ENCODE assay signal across 8 cellular contexts in the genomic region with DNA sequence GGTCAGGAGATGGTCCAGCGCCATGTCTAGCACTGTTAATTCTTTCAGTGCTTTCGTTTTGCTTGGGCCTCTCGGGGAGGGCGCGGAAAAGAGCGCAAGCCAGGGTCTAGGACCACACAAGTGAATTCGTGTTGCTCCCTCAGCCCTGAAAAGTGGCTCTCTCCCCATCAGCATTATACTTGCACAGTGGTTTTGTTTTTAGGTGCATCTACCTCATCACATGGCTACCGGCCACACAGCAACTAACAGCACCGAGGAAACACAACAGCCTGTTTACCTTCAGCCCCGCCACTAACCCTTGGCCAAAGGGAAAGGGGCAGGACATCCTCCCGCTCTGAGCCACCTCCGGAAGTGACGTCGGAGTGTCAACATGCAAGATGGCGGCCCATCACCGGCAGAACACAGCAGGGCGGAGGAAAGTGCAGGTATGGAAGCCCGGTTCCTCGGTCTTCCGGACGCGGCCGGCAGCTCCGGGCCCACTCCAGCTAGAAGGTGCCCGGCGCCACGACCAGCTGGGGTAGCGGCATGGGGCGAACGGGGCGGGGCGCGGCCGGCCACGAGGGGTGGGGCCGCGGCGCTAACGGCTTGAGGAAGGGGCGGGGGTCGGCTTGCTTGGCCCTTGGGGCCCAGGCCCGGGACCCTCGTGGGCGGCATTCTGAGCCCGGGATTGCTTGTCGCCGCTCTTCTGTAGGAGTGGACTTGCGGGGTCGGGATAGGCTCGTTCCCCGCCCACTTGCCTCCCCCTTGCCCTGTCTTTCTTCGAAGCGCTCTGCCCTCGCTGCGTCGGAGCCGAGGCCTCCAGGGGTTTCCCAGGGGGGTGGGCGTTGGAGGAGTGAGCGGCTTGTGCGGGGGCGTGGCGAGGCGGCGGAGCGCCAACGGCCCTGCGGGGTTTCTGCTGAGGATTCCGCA. TPM values are rescaled to one million over a fixed set of nuclear protein-coding genes. Genes with fewer than 3 reads are reported as not detected.
DNase-seq lines count a peak whose midpoint lies in the region; ATAC-seq, FAIRE-seq and TF ChIP-seq lines count a peak whose summit lies in the region.

A gene (minus strand): TSS at position 296 of the 909 bp plus-strand sequence. CDS start 101,582 bp downstream, outside the sequence.
A gene (plus strand): TSS at position 368 of the 909 bp plus-strand sequence. CDS start 10 bp downstream, at position 378.

- peak; percentile 85 for TF ChIP-seq POLR2A in H54 (IDR thresholded peaks at IDR 0.05; ENCODE audit: low read depth, low read length)

- peak within 1 kb of the TSS; percentile 81 for H3K4me3 ChIP-seq in fibroblast of the aortic adventitia (ENCODE audit: low read depth, low read length)

- H3K4me1 Mint-ChIP-seq in natural killer cell treated with Interleukin-12 subunit alpha and Interleukin-12 subunit beta and Interleukin-15 and Interleukin-18, amount 100 ng/mL, for 72 hours (ENCODE audit: low read depth in 2 of 2) = peaks cover 16 to 32% of the 10 kb centered on the region in 2 donors

- peak within 1 kb of the TSS; percentile 98 for H3K4me3 Mint-ChIP-seq in natural killer cell treated with Interleukin-12 subunit alpha and Interleukin-12 subunit beta and Interleukin-15 and Interleukin-18, amount 100 ng/mL, for 72 hours

- POLR2A ChIA-PET in RWPE1 (lab: Yijun Ruan, JAX; ENCODE audit: low non-redundant PET) = no interaction called here

- H3K27ac Mint-ChIP-seq in natural killer cell treated with Interleukin-12 subunit alpha and Interleukin-12 subunit beta and Interleukin-15 and Interleukin-18, amount 100 ng/mL, for 72 hours = peak within 1 kb of the TSS; percentile 95 to 98

- ATAC-seq in natural killer cell treated with Interleukin-12 subunit alpha and Interleukin-12 subunit beta and Interleukin-15 and Interleukin-18, amount 100 ng/mL, for 72 hours = peak; percentile 98

- H3K27me3 Mint-ChIP-seq in natural killer cell treated with Interleukin-12 subunit alpha and Interleukin-12 subunit beta and Interleukin-15 and Interleukin-18, amount 100 ng/mL, for 72 hours = no peaks in the 10 kb centered on the region

- CTCF ChIA-PET in RWPE1 (lab: Yijun Ruan, JAX) = no interaction called here

- DNase-seq in ELF-1 (ENCODE audit: low read depth, low spot score) (peak; percentile 95), H54 (ENCODE audit: insufficient read length, low spot score) (peak; percentile 77), LoVo (ENCODE audit: low spot score) (peak; percentile 92), RWPE1 (ENCODE audit: low spot score) (peak; percentile 85), fibroblast of the aortic adventitia (ENCODE audit: low read depth) (peak; percentile 90)
- DNase-seq in activated effector memory CD4-positive, alpha-beta T cell treated with Interleukin-2 at 50 U/mL for 16 hours = peak; percentile 87
- peak; percentile 93 for DNase-seq in natural killer cell treated with Interleukin-12 subunit alpha and Interleukin-12 subunit beta and Interleukin-15 and Interleukin-18, amount 100 ng/mL, for 72 hours (ENCODE audit: low spot score)
- DNase-seq in stimulated activated naive CD4-positive, alpha-beta T cell treated with Interleukin-2 at 50 U/mL for 16 hours (lab: John Stamatoyannopoulos, UW) = peak; percentile 93

- peak; percentile 99 for FAIRE-seq in H54 (lab: Jason Lieb, UNC)

- H3K36me3 Mint-ChIP-seq in natural killer cell treated with Interleukin-12 subunit alpha and Interleukin-12 subunit beta and Interleukin-15 and Interleukin-18, amount 100 ng/mL, for 72 hours = no peaks in the 10 kb centered on the region

- H3K27ac ChIP-seq in RWPE1 = peak within 1 kb of the TSS; percentile 75

- no peak for TF ChIP-seq CTCF in RWPE1 (conservative IDR thresholded peaks at IDR 0.05; ENCODE audit: low read depth)
- no peak for TF ChIP-seq CTCF in fibroblast of the aortic adventitia (IDR thresholded peaks at IDR 0.05; ENCODE audit: insufficient read depth, low read length)

- no peaks in the 10 kb centered on the region for H3K9me3 Mint-ChIP-seq in natural killer cell treated with Interleukin-12 subunit alpha and Interleukin-12 subunit beta and Interleukin-15 and Interleukin-18, amount 100 ng/mL, for 72 hours

RNA-seq across cellular contexts. Expression of the first gene that starts in this region (rescaled TPM):
- under 0.01 and 0.25 TPM in 2 replicates for total RNA-seq in fibroblast of the aortic adventitia (ENCODE audit: low replicate concordance)
- under 1 TPM; 0.05 to 0.14 TPM for total RNA-seq in natural killer cell treated with Interleukin-12 subunit alpha and Interleukin-12 subunit beta and Interleukin-15 and Interleukin-18, amount 100 ng/mL, for 72 hours

RNA-seq across cellular contexts. Expression of the second gene that starts in this region (rescaled TPM):
- total RNA-seq in fibroblast of the aortic adventitia (ENCODE audit: low replicate concordance) = 30.1 and 41.3 TPM in 2 replicates
- total RNA-seq in natural killer cell treated with Interleukin-12 subunit alpha and Interleukin-12 subunit beta and Interleukin-15 and Interleukin-18, amount 100 ng/mL, for 72 hours = 10 to 100 TPM; 26.9 to 31.8 TPM

Comparison
In these comparisons a context has a peak if more than half of its experiments do, and no peak if none do; other contexts are left out.
1. Peak in every context shown above with its lines: DNase-seq, ATAC-seq, H3K4me3 ChIP-seq and H3K27ac ChIP-seq.